Comparison of ENCODE assay signal across 8 cellular contexts in genomic region chr10:31101123-31101522, GRCh38.
DNase-seq lines count a peak whose midpoint lies in the region; ATAC-seq and TF ChIP-seq lines count a peak whose summit lies in the region.

No MANE protein-coding gene starts in this region.

- H3K79me2 ChIP-seq in KMS-11 (ENCODE audit: insufficient read depth, low read depth) = no peaks in the 10 kb centered on the region

- no peaks in the 10 kb centered on the region for H3K9me3 ChIP-seq in naive thymus-derived CD4-positive, alpha-beta T cell (ENCODE audit: control insufficient read depth in 2 of 3, low read length in 3 of 3)

- H3K4me3 ChIP-seq in KMS-11 (IDR thresholded peaks at IDR 0.05; ENCODE audit: insufficient read depth, low read depth, low read length) = no peak overlapping the region
- H3K4me3 ChIP-seq in naive thymus-derived CD4-positive, alpha-beta T cell (ENCODE audit: low read length) = no peak overlapping the region

- no peaks in the 10 kb centered on the region for H3K9me3 Mint-ChIP-seq in naive thymus-derived CD4-positive, alpha-beta T cell
- H3K9me3 Mint-ChIP-seq in progenitor cell of endocrine pancreas (ENCODE audit: low read depth) (no peaks in the 10 kb centered on the region), CD14-positive monocyte (no peaks in the 10 kb centered on the region)

- TF ChIP-seq CTCF in KMS-11 (conservative IDR thresholded peaks at IDR 0.05; ENCODE audit: low read depth, low read length) = no peak
- TF ChIP-seq CTCF in progenitor cell of endocrine pancreas (IDR thresholded peaks at IDR 0.05; ENCODE audit: unreplicated experiment) = no peak
- TF ChIP-seq CTCF in CD14-positive monocyte (IDR thresholded peaks at IDR 0.05) = no peak

- H4K20me1 ChIP-seq in KMS-11 (ENCODE audit: insufficient read depth) = no peaks in the 10 kb centered on the region

- H3K27me3 Mint-ChIP-seq in naive thymus-derived CD4-positive, alpha-beta T cell = peaks cover 0 to 4% (median 0%) of the 10 kb centered on the region in 5 donors
- H3K27me3 Mint-ChIP-seq in progenitor cell of endocrine pancreas (peaks cover 11% of the 10 kb centered on the region), CD14-positive monocyte (ENCODE audit: low read depth in 3 of 3) (peaks cover 0 to 7% (median 0%) of the 10 kb centered on the region in 3 donors)

- peaks cover 9% of the 10 kb centered on the region for H3K4me1 ChIP-seq in KMS-11 (ENCODE audit: low read depth, poor library complexity, severe bottlenecking)
- H3K4me1 ChIP-seq in naive thymus-derived CD4-positive, alpha-beta T cell (ENCODE audit: control insufficient read depth in 2 of 2, insufficient read depth in 2 of 2, low read length in 2 of 2) = no peaks in the 10 kb centered on the region

- no peaks in the 10 kb centered on the region for H3K27me3 ChIP-seq in KMS-11 (ENCODE audit: insufficient read depth, low read depth)
- H3K27me3 ChIP-seq in naive thymus-derived CD4-positive, alpha-beta T cell (ENCODE audit: control insufficient read depth in 2 of 2, insufficient read depth in 2 of 2, low read length in 2 of 2) = no peaks in the 10 kb centered on the region

- H3K4me1 Mint-ChIP-seq in naive thymus-derived CD4-positive, alpha-beta T cell = peaks cover 0 to 66% (median 4%) of the 10 kb centered on the region in 7 donors
- H3K4me1 Mint-ChIP-seq in progenitor cell of endocrine pancreas (ENCODE audit: low read depth) = peaks cover 9% of the 10 kb centered on the region
- peaks cover 5% of the 10 kb centered on the region for H3K4me1 Mint-ChIP-seq in CD14-positive monocyte

- POLR2A ChIA-PET in naive thymus-derived CD4-positive, alpha-beta T cell (lab: Charles Lee) = no interaction called here

- DNase-seq in activated gamma-delta T cell treated with Interleukin-2 at 50 U/mL for 16 hours (peak; percentile 34), activated gamma-delta T cell (lab: John Stamatoyannopoulos, UW) (no peak), NOMO-1 treated with dmso at 0.1 percent for 144 hours (lab: John Stamatoyannopoulos, UW; ENCODE audit: unreplicated experiment) (no peak), progenitor cell of endocrine pancreas (ENCODE audit: low spot score, unreplicated experiment) (no peak), CD14-positive monocyte (ENCODE audit: low spot score) (no peak)
- DNase-seq in activated effector memory CD4-positive, alpha-beta T cell treated with Interleukin-2 at 50 U/mL for 16 hours = peak; percentile 10
- DNase-seq in naive thymus-derived CD4-positive, alpha-beta T cell = peak in 1 of 9 donors; percentile 74

- no peaks in the 10 kb centered on the region for H3K36me3 ChIP-seq in KMS-11 (ENCODE audit: insufficient read depth)
- H3K36me3 ChIP-seq in naive thymus-derived CD4-positive, alpha-beta T cell (ENCODE audit: control insufficient read depth in 2 of 3, insufficient read depth in 3 of 3, low read length in 3 of 3) = no peaks in the 10 kb centered on the region

- no peak overlapping the region for H3K9ac ChIP-seq in KMS-11

- CTCF ChIA-PET in naive thymus-derived CD4-positive, alpha-beta T cell (lab: Charles Lee) = no interaction called here

- H3K36me3 Mint-ChIP-seq in naive thymus-derived CD4-positive, alpha-beta T cell = no peaks in the 10 kb centered on the region
- H3K36me3 Mint-ChIP-seq in progenitor cell of endocrine pancreas (ENCODE audit: insufficient read depth) = no peaks in the 10 kb centered on the region
- no peaks in the 10 kb centered on the region for H3K36me3 Mint-ChIP-seq in CD14-positive monocyte

- 0 out of 2 replicates have a peak overlapping the region, but pooled peaks have one; percentile 8 for H3K27ac ChIP-seq in KMS-11
- no peak overlapping the region for H3K27ac ChIP-seq in naive thymus-derived CD4-positive, alpha-beta T cell (ENCODE audit: low read depth, low read length)

- H2AFZ ChIP-seq in KMS-11 (ENCODE audit: low read depth) = peak overlapping the region; percentile 31; the same call in 1 of the 2 replicates

- intact Hi-C loops in naive thymus-derived CD4-positive, alpha-beta T cell (cut with micrococcal nuclease) = loop anchor here in 1 of 2 donors (1.0 to 5.0 kb wide), 3 partner anchors 10 to 661 kb away; no protein-coding TSS in a partner anchor
- intact Hi-C loops in CD14-positive monocyte (cut with micrococcal nuclease) = no loop called here

- peak overlapping the region in 1 of 10 donors; percentile 85 for H3K4me3 Mint-ChIP-seq in naive thymus-derived CD4-positive, alpha-beta T cell
- H3K4me3 Mint-ChIP-seq in progenitor cell of endocrine pancreas (ENCODE audit: low read depth) (no peak overlapping the region), CD14-positive monocyte (no peak overlapping the region)

- peak overlapping the region in 3 of 9 donors; percentile 28 to 95 (median 29) for H3K27ac Mint-ChIP-seq in naive thymus-derived CD4-positive, alpha-beta T cell
- H3K27ac Mint-ChIP-seq in progenitor cell of endocrine pancreas (no peak overlapping the region), CD14-positive monocyte (peak overlapping the region in 2 of 7 donors; percentile 28 to 61)

- no peak overlapping the region for H3K4me2 ChIP-seq in KMS-11

- ATAC-seq in naive thymus-derived CD4-positive, alpha-beta T cell = peak; percentile 58

Comparison
In these comparisons a context has a peak if more than half of its experiments do, and no peak if none do; other contexts are left out.
1. DNase-seq: peak in activated gamma-delta T cell treated with Interleukin-2 at 50 U/mL for 16 hours (single experiment) and activated effector memory CD4-positive, alpha-beta T cell treated with Interleukin-2 at 50 U/mL for 16 hours (single experiment); none in activated gamma-delta T cell (single experiment), NOMO-1 treated with dmso at 0.1 percent for 144 hours (single experiment), progenitor cell of endocrine pancreas (single experiment) and CD14-positive monocyte (single experiment).